13 cellular contexts compared by ENCODE assay signal in the genomic region with DNA sequence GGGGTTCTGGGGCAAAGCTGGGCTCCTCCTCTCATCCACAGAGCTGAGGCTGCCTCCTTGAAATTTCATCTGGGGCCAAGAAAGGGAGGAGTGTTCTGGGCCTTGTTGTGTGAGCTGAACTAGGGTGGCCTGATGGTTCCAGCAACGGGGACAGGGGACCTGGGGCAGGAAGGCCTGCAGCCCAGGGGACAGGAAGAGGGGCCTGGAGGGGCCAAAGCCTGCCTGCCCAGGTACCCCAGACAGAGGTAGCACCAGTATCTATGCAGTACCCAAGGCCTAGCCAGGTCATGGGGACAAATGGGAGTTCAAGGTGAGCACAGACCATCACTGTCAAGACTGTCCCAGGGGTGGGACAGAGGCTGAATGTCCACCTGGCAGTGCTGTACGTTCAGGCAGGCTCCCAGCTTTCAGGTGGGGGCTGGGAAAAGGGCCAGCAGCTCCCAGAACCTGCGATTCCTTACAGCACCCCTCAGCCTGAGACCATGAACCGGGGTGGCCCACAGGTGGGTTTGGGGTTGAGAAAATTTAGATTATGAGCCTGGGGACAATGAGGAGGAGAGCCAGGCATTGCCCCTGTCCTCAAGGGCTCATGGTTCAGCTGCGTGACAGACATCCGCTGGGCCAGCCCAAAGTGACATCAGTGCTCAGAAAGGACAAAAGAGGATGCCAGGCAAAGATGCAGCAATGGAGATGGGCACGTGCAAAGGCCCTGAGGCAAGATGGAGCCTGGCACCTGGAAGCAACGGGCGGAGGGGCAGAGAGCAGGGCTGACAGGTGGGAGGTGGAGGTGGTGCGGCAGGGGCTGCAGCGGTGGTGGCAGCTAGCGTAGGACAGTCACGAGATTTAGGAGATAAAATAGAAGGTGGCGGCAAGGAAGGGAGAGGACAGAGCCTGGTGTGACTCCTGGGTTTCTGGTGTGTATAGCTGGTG. TPM values are rescaled to one million over a fixed set of nuclear protein-coding genes. Genes with fewer than 3 reads are reported as not detected.
A peak's percentile ranks its signal among the peaks of the same experiment; 100 is the strongest.
DNase-seq lines count a peak whose midpoint lies in the region; ATAC-seq and TF ChIP-seq lines count a peak whose summit lies in the region.
"Had no signal": no experiment of that assay in that cellular context is flagged by ENCODE, and none has a peak within 500 bp of the region (broad histone marks: within the 10 kb centered on the region; RNA-seq: fewer than 3 reads in every experiment).

No MANE protein-coding gene starts in this region.

- H3K9ac ChIP-seq in BLaER1 treated with 17β-estradiol and CSF1 and Interleukin-3, amounts not matched to agents 10 nM and 100 nM: peak overlapping the region; percentile 35 to 83 (median 68); a peak in 19 of 22 replicates
- H3K9ac ChIP-seq in GM23248: 0 out of 2 replicates have a peak overlapping the region, but pooled peaks have one; percentile 17
- H3K9ac ChIP-seq: parathyroid adenoma had no signal

- intact Hi-C loops in naive thymus-derived CD4-positive, alpha-beta T cell (cut with micrococcal nuclease): loop anchor here (1.0 to 5.0 kb wide), 9 partner anchors 10 to 121 kb away; partner anchors contain the start of genes RCN2 (in 1 of the 2) and TSPAN3 (in 1 of the 2)

- in situ Hi-C loops in GM23248 (cut with MboI): no loop called here

- H2AFZ ChIP-seq in GM23248: peak overlapping the region; percentile 71
- H2AFZ ChIP-seq: parathyroid adenoma had no signal

- no peaks in the 10 kb centered on the region for H3K27me3 ChIP-seq in BLaER1 treated with 17β-estradiol and CSF1 and Interleukin-3, amounts not matched to agents 10 nM and 100 nM
- H3K27me3 ChIP-seq in GM23248 (replicated peaks; ENCODE audit: insufficient read depth): no peaks in the 10 kb centered on the region
- H3K27me3 ChIP-seq in naive thymus-derived CD4-positive, alpha-beta T cell (ENCODE audit: control insufficient read depth in 2 of 2, insufficient read depth in 2 of 2, low read length in 2 of 2): no peaks in the 10 kb centered on the region

- H3K9me3 ChIP-seq in BLaER1 treated with 17β-estradiol and CSF1 and Interleukin-3, amounts not matched to agents 10 nM and 100 nM (replicated peaks in 1 of 11): no peaks in the 10 kb centered on the region
- H3K9me3 ChIP-seq in GM23248 (ENCODE audit: low read depth): no peaks in the 10 kb centered on the region
- H3K9me3 ChIP-seq in naive thymus-derived CD4-positive, alpha-beta T cell (ENCODE audit: control insufficient read depth in 2 of 3, low read length in 3 of 3): no peaks in the 10 kb centered on the region
- H3K9me3 ChIP-seq: HAP-1 had no signal

- peak overlapping the region; percentile 41 to 96 (median 91); a peak in 21 of 22 replicates for H3K27ac ChIP-seq in BLaER1 treated with 17β-estradiol and CSF1 and Interleukin-3, amounts not matched to agents 10 nM and 100 nM
- 0 out of 2 replicates have a peak overlapping the region, but pooled peaks have one; percentile 49 for H3K27ac ChIP-seq in GM23248
- peak overlapping the region; percentile 74 for H3K27ac ChIP-seq in naive thymus-derived CD4-positive, alpha-beta T cell (ENCODE audit: low read depth, low read length)
- H3K27ac ChIP-seq: parathyroid adenoma had no signal

- POLR2A ChIA-PET in naive thymus-derived CD4-positive, alpha-beta T cell (lab: Charles Lee): interaction anchor here (0.6 to 5.0 kb wide), 5 partner anchors 9 to 474 kb away, joined by 3 to 81 read pairs (median 4); partner anchors contain the start of genes PSTPIP1 and RCN2

- H3K9me2 ChIP-seq in GM23248 (ENCODE audit: insufficient read depth): no peaks in the 10 kb centered on the region

- H3K36me3 ChIP-seq in BLaER1 treated with 17β-estradiol and CSF1 and Interleukin-3, amounts not matched to agents 10 nM and 100 nM: peaks cover 0 to 97% (median 93%) of the 10 kb centered on the region in 11 experiments; a peak in 18 of 22 replicates
- H3K36me3 ChIP-seq in GM23248 (ENCODE audit: low read depth): no peaks in the 10 kb centered on the region
- H3K36me3 ChIP-seq in naive thymus-derived CD4-positive, alpha-beta T cell (ENCODE audit: control insufficient read depth in 2 of 3, insufficient read depth in 3 of 3, low read length in 3 of 3): peaks cover 4 to 72% (median 12%) of the 10 kb centered on the region in 3 experiments
- H3K36me3 ChIP-seq: HAP-1 had no signal

- peak overlapping the region; percentile 91 to 98 (median 95); a peak in 21 of 22 replicates for H3K4me2 ChIP-seq in BLaER1 treated with 17β-estradiol and CSF1 and Interleukin-3, amounts not matched to agents 10 nM and 100 nM
- H3K4me2 ChIP-seq in GM23248 (ENCODE audit: unreplicated experiment): no peak overlapping the region

- H4K20me1 ChIP-seq in BLaER1 treated with 17β-estradiol and CSF1 and Interleukin-3, amounts not matched to agents 10 nM and 100 nM: peaks cover 2 to 100% (median 62%) of the 10 kb centered on the region in 11 experiments; a peak in 21 of 22 replicates
- H4K20me1 ChIP-seq in GM23248 (ENCODE audit: insufficient read depth): no peaks in the 10 kb centered on the region

- peak overlapping the region; percentile 88 for H3K27ac Mint-ChIP-seq in activated naive CD4-positive, alpha-beta T cell treated with anti-CD3 and anti-CD28 coated beads, Interleukin-2, amount 50 U/mL, for 24 hours
- H3K27ac Mint-ChIP-seq in naive thymus-derived CD4-positive, alpha-beta T cell: peak overlapping the region; percentile 93 to 99 (median 96)

- H3F3A ChIP-seq in GM23248 (ENCODE audit: insufficient read depth): no peaks in the 10 kb centered on the region

- H3K36me3 Mint-ChIP-seq in activated naive CD4-positive, alpha-beta T cell treated with anti-CD3 and anti-CD28 coated beads, Interleukin-2, amount 50 U/mL, for 24 hours: peaks cover 4% of the 10 kb centered on the region
- H3K36me3 Mint-ChIP-seq in naive thymus-derived CD4-positive, alpha-beta T cell: peaks cover 0 to 39% (median 5%) of the 10 kb centered on the region in 5 donors

- no peaks in the 10 kb centered on the region for H3K79me2 ChIP-seq in GM23248 (ENCODE audit: insufficient read depth)
- H3K79me2 ChIP-seq: parathyroid adenoma had no signal

- WGBS in GM23248 (ENCODE audit: low coverage in 1 of 2, low lambda C conversion rate in 2 of 2, missing lambda C conversion rate in 2 of 2), 2 experiments: 94 to 98% methylated on average over 13 to 14 of the region's 14 CpGs

- no peak overlapping the region for H3K4me3 ChIP-seq in BLaER1 treated with 17β-estradiol and CSF1 and Interleukin-3, amounts not matched to agents 10 nM and 100 nM
- no peak overlapping the region for H3K4me3 ChIP-seq in GM23248
- H3K4me3 ChIP-seq in naive thymus-derived CD4-positive, alpha-beta T cell (ENCODE audit: low read length): no peak overlapping the region
- H3K4me3 ChIP-seq: HAP-1 had no signal

- H3K4me3 Mint-ChIP-seq in activated naive CD4-positive, alpha-beta T cell treated with anti-CD3 and anti-CD28 coated beads, Interleukin-2, amount 50 U/mL, for 24 hours: no peak overlapping the region
- H3K4me3 Mint-ChIP-seq in naive thymus-derived CD4-positive, alpha-beta T cell: peak overlapping the region in 9 of 10 donors; percentile 10 to 86 (median 67)

- ATAC-seq in naive thymus-derived CD4-positive, alpha-beta T cell: no peak
- ATAC-seq in SK-N-SH treated with all-trans-retinoic acid at 6 μM for 48 hours: no peak
- no peak for ATAC-seq in HG02763 (IDR thresholded peaks at IDR 0.05; ENCODE audit: unreplicated experiment)

- H3K27me3 Mint-ChIP-seq in activated naive CD4-positive, alpha-beta T cell treated with anti-CD3 and anti-CD28 coated beads, Interleukin-2, amount 50 U/mL, for 24 hours: no peaks in the 10 kb centered on the region
- H3K27me3 Mint-ChIP-seq in naive thymus-derived CD4-positive, alpha-beta T cell: no peaks in the 10 kb centered on the region

- CTCF ChIA-PET in naive thymus-derived CD4-positive, alpha-beta T cell (lab: Charles Lee): interaction anchor here (0.5 to 2.6 kb wide), 17 partner anchors 10 to 1415 kb away, joined by 3 to 11 read pairs (median 3); partner anchors contain the start of gene PSTPIP1

- DNase-seq in GM23248: no peak
- no peak for DNase-seq in naive thymus-derived CD4-positive, alpha-beta T cell
- no peak for DNase-seq in hepatic stellate cell (ENCODE audit: low spot score)
- DNase-seq in hypothalamus (lab: John Stamatoyannopoulos, UW): no peak
- DNase-seq: activated CD4-positive, CD25-positive, alpha-beta regulatory T cell treated with anti-CD3 and anti-CD28 coated beads, Interleukin-2, amount 50 U/mL, for 72 hours; amygdala; NCI-H1436 treated with DMSO at 0.1 percent for 48 hours had no signal

- no peaks in the 10 kb centered on the region for H3K9me3 Mint-ChIP-seq in activated naive CD4-positive, alpha-beta T cell treated with anti-CD3 and anti-CD28 coated beads, Interleukin-2, amount 50 U/mL, for 24 hours
- H3K9me3 Mint-ChIP-seq in naive thymus-derived CD4-positive, alpha-beta T cell: no peaks in the 10 kb centered on the region

- H3K4me1 Mint-ChIP-seq in activated naive CD4-positive, alpha-beta T cell treated with anti-CD3 and anti-CD28 coated beads, Interleukin-2, amount 50 U/mL, for 24 hours: peaks cover 65% of the 10 kb centered on the region
- H3K4me1 Mint-ChIP-seq in naive thymus-derived CD4-positive, alpha-beta T cell: peaks cover 43 to 75% (median 54%) of the 10 kb centered on the region in 7 donors

- peaks cover 71 to 95% (median 93%) of the 10 kb centered on the region in 10 experiments for H3K4me1 ChIP-seq in BLaER1 treated with 17β-estradiol and CSF1 and Interleukin-3, amounts not matched to agents 10 nM and 100 nM
- peaks cover 24% of the 10 kb centered on the region for H3K4me1 ChIP-seq in GM23248 (ENCODE audit: insufficient read depth)
- peaks cover 33 to 67% of the 10 kb centered on the region in 2 donors for H3K4me1 ChIP-seq in naive thymus-derived CD4-positive, alpha-beta T cell (ENCODE audit: control insufficient read depth in 2 of 2, insufficient read depth in 2 of 2, low read length in 2 of 2)
- H3K4me1 ChIP-seq: HAP-1, parathyroid adenoma had no signal

TF ChIP-seq in SK-N-SH treated with all-trans-retinoic acid at 6 μM for 48 hours, 23 proteins besides CTCF, POLR2A, EP300 and RAD21 (continues in another document):
- TF ChIP-seq RARB (CRISPR knock-in tag; IDR thresholded peaks at IDR 0.05): no peak
- TF ChIP-seq TOX (CRISPR knock-in tag; IDR thresholded peaks at IDR 0.05; ENCODE audit: borderline replicate concordance): no peak
- TF ChIP-seq CSDC2 (CRISPR knock-in tag; IDR thresholded peaks at IDR 0.05): no peak
- TF ChIP-seq ZC3H10 (CRISPR knock-in tag; IDR thresholded peaks at IDR 0.05): no peak
- no peak for TF ChIP-seq ZFP30 (CRISPR knock-in tag; IDR thresholded peaks at IDR 0.05)

RNA-seq across cellular contexts. Expression of gene PSTPIP1, which starts 28.0 kb away (rescaled TPM):
- total RNA-seq in GM23248 (2014; rRNA removed; shearing (Covaris generic)): 0.38 TPM in 1 of 2 replicates, not detected in the other
- polyA plus RNA-seq in GM23248 (2016; fragmentation: Nextera tagmentation; extraction: Ambion mirVana): 0.71 and 0.80 TPM in 2 replicates
- 100 to 1,000 TPM; 101 to 182 (median 146) TPM for total RNA-seq in naive thymus-derived CD4-positive, alpha-beta T cell
- polyA plus RNA-seq in naive thymus-derived CD4-positive, alpha-beta T cell: 10 to 100 TPM; 29.1 to 38.2 TPM

RNA-seq across cellular contexts. Expression of gene TSPAN3, which starts 48.0 kb away (rescaled TPM):
- 321 and 332 TPM in 2 replicates for total RNA-seq in GM23248 (2014; rRNA removed; shearing (Covaris generic))
- polyA plus RNA-seq in GM23248 (2016; fragmentation: Nextera tagmentation; extraction: Ambion mirVana): 307 and 320 TPM in 2 replicates
- total RNA-seq in naive thymus-derived CD4-positive, alpha-beta T cell: 10 to 100 TPM; 17.5 to 24.4 (median 21.7) TPM
- polyA plus RNA-seq in naive thymus-derived CD4-positive, alpha-beta T cell: 100 to 1,000 TPM in 1 of 2 donors, 10 to 100 TPM in 1; 74.7 to 101 TPM

Comparison
In these comparisons a context has a peak if more than half of its experiments do, and no peak if none do; other contexts are left out.
1. RNA of gene PSTPIP1, which starts 28.0 kb away (total RNA-seq): 101 to 182 TPM in naive thymus-derived CD4-positive, alpha-beta T cell; 0.38 TPM in GM23248; every median in the first group is over 10 times any median in the second.
2. RNA of gene TSPAN3, which starts 48.0 kb away (total RNA-seq): 321 to 332 TPM in GM23248; 17.5 to 24.4 TPM in naive thymus-derived CD4-positive, alpha-beta T cell; every median in the first group is over 10 times any median in the second.
3. Peak in every context shown above with its lines, with median percentiles within 50 percentile points of each other: H3K27ac ChIP-seq.